Comparison of ENCODE assay signal across 11 cellular contexts in the genomic region with DNA sequence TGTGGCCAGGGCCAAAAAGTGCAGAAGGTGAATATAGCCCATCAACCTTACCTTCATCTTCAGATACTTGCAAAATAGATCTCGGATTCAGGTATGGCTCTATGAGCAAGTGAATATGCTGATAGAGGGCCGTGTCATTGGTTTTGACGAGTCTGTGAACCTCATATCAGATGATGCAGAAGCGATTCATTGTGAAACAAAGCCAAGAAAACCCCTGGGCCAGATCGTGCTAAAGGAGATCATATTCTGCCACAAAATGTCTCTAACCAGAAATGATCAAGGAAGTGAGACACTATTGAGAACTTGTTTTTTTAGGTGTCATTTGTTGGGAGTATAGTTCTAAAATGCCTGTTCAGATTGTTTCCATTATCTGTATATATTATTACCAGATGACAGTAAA. TPM values are rescaled to one million over a fixed set of nuclear protein-coding genes. Genes with fewer than 3 reads are reported as not detected.
DNase-seq lines count a peak whose midpoint lies in the region; ATAC-seq and TF ChIP-seq lines count a peak whose summit lies in the region.
"Had no signal": no experiment of that assay in that cellular context is flagged by ENCODE, and none has a peak within 500 bp of the region (broad histone marks: within the 10 kb centered on the region; RNA-seq: fewer than 3 reads in every experiment).

No MANE protein-coding gene starts in this region.

- peaks cover 32% of the 10 kb centered on the region for H3K4me1 Mint-ChIP-seq in activated T-cell treated with anti-CD3 and anti-CD28 coated beads, Interleukin-2, amount 50 U/mL, for 72 hours (ENCODE audit: low read depth)
- no peaks in the 10 kb centered on the region for H3K4me1 Mint-ChIP-seq in CD4-positive, alpha-beta T cell (ENCODE audit: low read depth)

- TF ChIP-seq EP300 in suprapubic skin (IDR thresholded peaks at IDR 0.05), result no peak

- H3K4me3 Mint-ChIP-seq in activated T-cell treated with anti-CD3 and anti-CD28 coated beads, Interleukin-2, amount 50 U/mL, for 72 hours, result peak overlapping the region; percentile 16 to 67
- no peak overlapping the region for H3K4me3 Mint-ChIP-seq in CD4-positive, alpha-beta T cell

- no peak for TF ChIP-seq POLR2A in suprapubic skin (IDR thresholded peaks at IDR 0.05)

- H3K9me3 ChIP-seq in right atrium auricular region (no peaks in the 10 kb centered on the region), suprapubic skin (no peaks in the 10 kb centered on the region)
- no peaks in the 10 kb centered on the region for H3K9me3 ChIP-seq in CD4-positive, alpha-beta T cell (ENCODE audit: control insufficient read depth, low read length)
- H3K9me3 ChIP-seq: SK-N-SH had no signal

- peak overlapping the region; percentile 76 for H3K27ac Mint-ChIP-seq in activated T-cell treated with anti-CD3 and anti-CD28 coated beads, Interleukin-2, amount 50 U/mL, for 72 hours
- no peak overlapping the region for H3K27ac Mint-ChIP-seq in CD4-positive, alpha-beta T cell

- peaks cover 3 to 14% of the 10 kb centered on the region in 2 donors for H3K36me3 Mint-ChIP-seq in activated T-cell treated with anti-CD3 and anti-CD28 coated beads, Interleukin-2, amount 50 U/mL, for 72 hours (ENCODE audit: insufficient read depth in 2 of 2)
- H3K36me3 Mint-ChIP-seq in CD4-positive, alpha-beta T cell (ENCODE audit: low read depth), result peaks cover 37% of the 10 kb centered on the region

- no peak for TF ChIP-seq CTCF in right atrium auricular region (IDR thresholded peaks at IDR 0.05)
- TF ChIP-seq CTCF in suprapubic skin (IDR thresholded peaks at IDR 0.05), result no peak
- no peak for TF ChIP-seq CTCF in CD4-positive, alpha-beta T cell (IDR thresholded peaks at IDR 0.05)

- no peaks in the 10 kb centered on the region for H3K4me1 ChIP-seq in right atrium auricular region
- no peaks in the 10 kb centered on the region for H3K4me1 ChIP-seq in suprapubic skin

- intact Hi-C loops in CD4-positive, alpha-beta T cell (cut with DNase I, micrococcal nuclease), result no loop called here

- H3K4me3 ChIP-seq in right atrium auricular region (no peak overlapping the region), suprapubic skin (no peak overlapping the region)

- no peak overlapping the region for H3K27ac ChIP-seq in right atrium auricular region
- H3K27ac ChIP-seq in suprapubic skin, result no peak overlapping the region
- no peak overlapping the region for H3K27ac ChIP-seq in CD4-positive, alpha-beta T cell (ENCODE audit: low read depth, low read length)

- ATAC-seq in GM18519 (IDR thresholded peaks at IDR 0.05; ENCODE audit: low FRiP score, unreplicated experiment) (peak; percentile 99), GM19463 (IDR thresholded peaks at IDR 0.05; ENCODE audit: unreplicated experiment) (peak; percentile 98), HG03045 (IDR thresholded peaks at IDR 0.05; ENCODE audit: unreplicated experiment) (peak; percentile 85)
- peak; percentile 99 for ATAC-seq in activated T-cell treated with anti-CD3 and anti-CD28 coated beads, Interleukin-2, amount 50 U/mL, for 72 hours (replicated peaks in 1 of 2)
- ATAC-seq in CD4-positive, alpha-beta T cell (ENCODE audit: poor library complexity), result no peak

- H3K27me3 ChIP-seq in right atrium auricular region, result no peaks in the 10 kb centered on the region
- H3K27me3 ChIP-seq in suprapubic skin, result no peaks in the 10 kb centered on the region
- no peaks in the 10 kb centered on the region for H3K27me3 ChIP-seq in CD4-positive, alpha-beta T cell (ENCODE audit: control insufficient read depth, insufficient read depth, low read length)

- H3K27me3 Mint-ChIP-seq in activated T-cell treated with anti-CD3 and anti-CD28 coated beads, Interleukin-2, amount 50 U/mL, for 72 hours (ENCODE audit: low read depth), result peaks cover 8% of the 10 kb centered on the region
- H3K27me3 Mint-ChIP-seq in CD4-positive, alpha-beta T cell, result no peaks in the 10 kb centered on the region

- H3K9me3 Mint-ChIP-seq in activated T-cell treated with anti-CD3 and anti-CD28 coated beads, Interleukin-2, amount 50 U/mL, for 72 hours, result no peaks in the 10 kb centered on the region
- no peaks in the 10 kb centered on the region for H3K9me3 Mint-ChIP-seq in CD4-positive, alpha-beta T cell

- DNase-seq in activated T-cell treated with anti-CD3 and anti-CD28 coated beads, Interleukin-2, amount 50 U/mL, for 72 hours, result peak; percentile 63 to 66
- DNase-seq in right atrium auricular region (ENCODE audit: low spot score), result no peak
- no peak for DNase-seq in suprapubic skin (ENCODE audit: low spot score in 2 of 2)
- no peak for DNase-seq in CD4-positive, alpha-beta T cell
- DNase-seq in islet precursor cell, result no peak
- DNase-seq: activated gamma-delta T cell, DND-41, SK-N-SH had no signal

- CTCF ChIA-PET in CD4-positive, alpha-beta T cell (lab: Charles Lee), result no interaction called here

- H3K36me3 ChIP-seq in right atrium auricular region (no peaks in the 10 kb centered on the region), suprapubic skin (peaks cover 3% of the 10 kb centered on the region)

- POLR2A ChIA-PET in CD4-positive, alpha-beta T cell (lab: Charles Lee), result interaction anchor here (0.6 kb wide), 1 partner anchor 49 kb away, joined by 3 read pairs; no protein-coding TSS in a partner anchor

- 65% methylated on average over 5 of the region's 5 CpGs for WGBS in suprapubic skin

RNA-seq across cellular contexts. Expression of gene PDK3, which starts 48.3 kb away (rescaled TPM):
- total RNA-seq in activated T-cell treated with anti-CD3 and anti-CD28 coated beads, Interleukin-2, amount 50 U/mL, for 72 hours, result 10 to 100 TPM; 26.0 to 31.7 TPM
- total RNA-seq in right atrium auricular region, result 10 to 100 TPM; 30.0 to 34.3 TPM
- 10 to 100 TPM; 39.7 to 83.0 (median 60.2) TPM for total RNA-seq in suprapubic skin
- total RNA-seq in CD4-positive, alpha-beta T cell, result 10 to 100 TPM; 12.5 to 12.6 TPM

Comparison
In these comparisons a context has a peak if more than half of its experiments do, and no peak if none do; other contexts are left out.
1. DNase-seq: peak in activated T-cell treated with anti-CD3 and anti-CD28 coated beads, Interleukin-2, amount 50 U/mL, for 72 hours (2 of 2); none in right atrium auricular region (single experiment), suprapubic skin (0 of 2), CD4-positive, alpha-beta T cell (0 of 10) and islet precursor cell (single experiment).